Comparison of ENCODE assay signal across 2 cellular contexts in genomic region chr3:105827959-105828358, GRCh38.
A peak's percentile ranks its signal among the peaks of the same experiment; 100 is the strongest.
TF ChIP-seq lines count a peak whose summit lies in the region.

No MANE protein-coding gene starts in this region.

TF ChIP-seq in A549, 52 proteins besides CTCF, POLR2A, EP300 and RAD21 (continued from another document and continues in another):
- TF ChIP-seq, protein P1, sequence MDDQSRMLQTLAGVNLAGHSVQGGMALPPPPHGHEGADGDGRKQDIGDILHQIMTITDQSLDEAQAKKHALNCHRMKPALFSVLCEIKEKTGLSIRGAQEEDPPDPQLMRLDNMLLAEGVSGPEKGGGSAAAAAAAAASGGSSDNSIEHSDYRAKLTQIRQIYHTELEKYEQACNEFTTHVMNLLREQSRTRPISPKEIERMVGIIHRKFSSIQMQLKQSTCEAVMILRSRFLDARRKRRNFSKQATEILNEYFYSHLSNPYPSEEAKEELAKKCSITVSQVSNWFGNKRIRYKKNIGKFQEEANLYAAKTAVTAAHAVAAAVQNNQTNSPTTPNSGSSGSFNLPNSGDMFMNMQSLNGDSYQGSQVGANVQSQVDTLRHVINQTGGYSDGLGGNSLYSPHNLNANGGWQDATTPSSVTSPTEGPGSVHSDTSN (IDR thresholded peaks at IDR 0.05), result no peak
- TF ChIP-seq MAX (IDR thresholded peaks at IDR 0.05) (peak; percentile 92), CEBPB (IDR thresholded peaks at IDR 0.05) (no peak), RARB (CRISPR knock-in tag; IDR thresholded peaks at IDR 0.05) (no peak), E2F6 (IDR thresholded peaks at IDR 0.05; ENCODE audit: borderline replicate concordance, low read depth) (peak; percentile 61), EHF (CRISPR knock-in tag; IDR thresholded peaks at IDR 0.05) (no peak), RCOR1 (IDR thresholded peaks at IDR 0.05; ENCODE audit: low read depth, low read length) (no peak), PHF8 (IDR thresholded peaks at IDR 0.05; ENCODE audit: borderline replicate concordance, low read depth) (no peak), ZC3H11A (IDR thresholded peaks at IDR 0.05) (no peak), KDM1A (IDR thresholded peaks at IDR 0.05; ENCODE audit: low read depth) (no peak), NPAS2 (CRISPR knock-in tag; IDR thresholded peaks at IDR 0.05; ENCODE audit: borderline replicate concordance) (no peak), SMC3 (IDR thresholded peaks at IDR 0.05) (0 out of 3 replicates have a peak, but pooled peaks have one; percentile 16), JUN (IDR thresholded peaks at IDR 0.05) (no peak), FOSB (CRISPR knock-in tag; IDR thresholded peaks at IDR 0.05) (no peak), ZFP36 (IDR thresholded peaks at IDR 0.05; ENCODE audit: borderline replicate concordance, partially characterized antibody) (no peak), ESRRA (IDR thresholded peaks at IDR 0.05; ENCODE audit: borderline replicate concordance, low read length) (no peak), RFX5 (IDR thresholded peaks at IDR 0.05) (no peak), EHMT2 (IDR thresholded peaks at IDR 0.05; ENCODE audit: low read depth) (no peak), ZNF302 (CRISPR knock-in tag; IDR thresholded peaks at IDR 0.05) (no peak), HDAC2 (IDR thresholded peaks at IDR 0.05) (no peak), MYC (IDR thresholded peaks at IDR 0.05; ENCODE audit: borderline replicate concordance, low read length) (peak; percentile 66; the same call in 1 of the 2 replicates), CBX2 (IDR thresholded peaks at IDR 0.05; ENCODE audit: borderline replicate concordance, low read depth) (no peak), FOSL2 (IDR thresholded peaks at IDR 0.05) (peak; percentile 71), FOSL2 (CRISPR knock-in tag; IDR thresholded peaks at IDR 0.05) (peak; percentile 96), CHD2 (IDR thresholded peaks at IDR 0.05; ENCODE audit: low read length, partially characterized antibody) (no peak), BHLHE40 (IDR thresholded peaks at IDR 0.05; ENCODE audit: low read depth, low read length) (no peak), HOXB5 (CRISPR knock-in tag; IDR thresholded peaks at IDR 0.05) (no peak), ZSCAN20 (CRISPR knock-in tag; IDR thresholded peaks at IDR 0.05) (no peak)
- TF ChIP-seq, protein P2, sequence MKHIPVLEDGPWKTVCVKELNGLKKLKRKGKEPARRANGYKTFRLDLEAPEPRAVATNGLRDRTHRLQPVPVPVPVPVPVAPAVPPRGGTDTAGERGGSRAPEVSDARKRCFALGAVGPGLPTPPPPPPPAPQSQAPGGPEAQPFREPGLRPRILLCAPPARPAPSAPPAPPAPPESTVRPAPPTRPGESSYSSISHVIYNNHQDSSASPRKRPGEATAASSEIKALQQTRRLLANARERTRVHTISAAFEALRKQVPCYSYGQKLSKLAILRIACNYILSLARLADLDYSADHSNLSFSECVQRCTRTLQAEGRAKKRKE (CRISPR knock-in tag; IDR thresholded peaks at IDR 0.05; ENCODE audit: low read depth), result no peak
- TF ChIP-seq, protein P3, sequence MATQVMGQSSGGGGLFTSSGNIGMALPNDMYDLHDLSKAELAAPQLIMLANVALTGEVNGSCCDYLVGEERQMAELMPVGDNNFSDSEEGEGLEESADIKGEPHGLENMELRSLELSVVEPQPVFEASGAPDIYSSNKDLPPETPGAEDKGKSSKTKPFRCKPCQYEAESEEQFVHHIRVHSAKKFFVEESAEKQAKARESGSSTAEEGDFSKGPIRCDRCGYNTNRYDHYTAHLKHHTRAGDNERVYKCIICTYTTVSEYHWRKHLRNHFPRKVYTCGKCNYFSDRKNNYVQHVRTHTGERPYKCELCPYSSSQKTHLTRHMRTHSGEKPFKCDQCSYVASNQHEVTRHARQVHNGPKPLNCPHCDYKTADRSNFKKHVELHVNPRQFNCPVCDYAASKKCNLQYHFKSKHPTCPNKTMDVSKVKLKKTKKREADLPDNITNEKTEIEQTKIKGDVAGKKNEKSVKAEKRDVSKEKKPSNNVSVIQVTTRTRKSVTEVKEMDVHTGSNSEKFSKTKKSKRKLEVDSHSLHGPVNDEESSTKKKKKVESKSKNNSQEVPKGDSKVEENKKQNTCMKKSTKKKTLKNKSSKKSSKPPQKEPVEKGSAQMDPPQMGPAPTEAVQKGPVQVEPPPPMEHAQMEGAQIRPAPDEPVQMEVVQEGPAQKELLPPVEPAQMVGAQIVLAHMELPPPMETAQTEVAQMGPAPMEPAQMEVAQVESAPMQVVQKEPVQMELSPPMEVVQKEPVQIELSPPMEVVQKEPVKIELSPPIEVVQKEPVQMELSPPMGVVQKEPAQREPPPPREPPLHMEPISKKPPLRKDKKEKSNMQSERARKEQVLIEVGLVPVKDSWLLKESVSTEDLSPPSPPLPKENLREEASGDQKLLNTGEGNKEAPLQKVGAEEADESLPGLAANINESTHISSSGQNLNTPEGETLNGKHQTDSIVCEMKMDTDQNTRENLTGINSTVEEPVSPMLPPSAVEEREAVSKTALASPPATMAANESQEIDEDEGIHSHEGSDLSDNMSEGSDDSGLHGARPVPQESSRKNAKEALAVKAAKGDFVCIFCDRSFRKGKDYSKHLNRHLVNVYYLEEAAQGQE (IDR thresholded peaks at IDR 0.05), result no peak
- TF ChIP-seq, protein P4, sequence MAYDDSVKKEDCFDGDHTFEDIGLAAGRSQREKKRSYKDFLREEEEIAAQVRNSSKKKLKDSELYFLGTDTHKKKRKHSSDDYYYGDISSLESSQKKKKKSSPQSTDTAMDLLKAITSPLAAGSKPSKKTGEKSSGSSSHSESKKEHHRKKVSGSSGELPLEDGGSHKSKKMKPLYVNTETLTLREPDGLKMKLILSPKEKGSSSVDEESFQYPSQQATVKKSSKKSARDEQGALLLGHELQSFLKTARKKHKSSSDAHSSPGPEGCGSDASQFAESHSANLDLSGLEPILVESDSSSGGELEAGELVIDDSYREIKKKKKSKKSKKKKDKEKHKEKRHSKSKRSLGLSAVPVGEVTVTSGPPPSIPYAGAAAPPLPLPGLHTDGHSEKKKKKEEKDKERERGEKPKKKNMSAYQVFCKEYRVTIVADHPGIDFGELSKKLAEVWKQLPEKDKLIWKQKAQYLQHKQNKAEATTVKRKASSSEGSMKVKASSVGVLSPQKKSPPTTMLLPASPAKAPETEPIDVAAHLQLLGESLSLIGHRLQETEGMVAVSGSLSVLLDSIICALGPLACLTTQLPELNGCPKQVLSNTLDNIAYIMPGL (CRISPR knock-in tag; IDR thresholded peaks at IDR 0.05; ENCODE audit: borderline replicate concordance), result no peak

TF ChIP-seq in HCT116, 20 proteins besides CTCF, POLR2A, EP300 and RAD21 (continued from another document):
- TF ChIP-seq, protein P3 (IDR thresholded peaks at IDR 0.05; ENCODE audit: low read depth), result no peak
- peak; percentile 72; the same call in 1 of the 2 replicates for TF ChIP-seq JUND (IDR thresholded peaks at IDR 0.05)
- TF ChIP-seq, protein P5, sequence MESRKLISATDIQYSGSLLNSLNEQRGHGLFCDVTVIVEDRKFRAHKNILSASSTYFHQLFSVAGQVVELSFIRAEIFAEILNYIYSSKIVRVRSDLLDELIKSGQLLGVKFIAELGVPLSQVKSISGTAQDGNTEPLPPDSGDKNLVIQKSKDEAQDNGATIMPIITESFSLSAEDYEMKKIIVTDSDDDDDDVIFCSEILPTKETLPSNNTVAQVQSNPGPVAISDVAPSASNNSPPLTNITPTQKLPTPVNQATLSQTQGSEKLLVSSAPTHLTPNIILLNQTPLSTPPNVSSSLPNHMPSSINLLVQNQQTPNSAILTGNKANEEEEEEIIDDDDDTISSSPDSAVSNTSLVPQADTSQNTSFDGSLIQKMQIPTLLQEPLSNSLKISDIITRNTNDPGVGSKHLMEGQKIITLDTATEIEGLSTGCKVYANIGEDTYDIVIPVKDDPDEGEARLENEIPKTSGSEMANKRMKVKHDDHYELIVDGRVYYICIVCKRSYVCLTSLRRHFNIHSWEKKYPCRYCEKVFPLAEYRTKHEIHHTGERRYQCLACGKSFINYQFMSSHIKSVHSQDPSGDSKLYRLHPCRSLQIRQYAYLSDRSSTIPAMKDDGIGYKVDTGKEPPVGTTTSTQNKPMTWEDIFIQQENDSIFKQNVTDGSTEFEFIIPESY (IDR thresholded peaks at IDR 0.05; ENCODE audit: extremely low read depth, insufficient replicate concordance, low read length), result no peak
- TF ChIP-seq ZNF274 (IDR thresholded peaks at IDR 0.05; ENCODE audit: low read depth, low read length), result no peak
- 0 out of 2 replicates have a peak, but pooled peaks have one; percentile 19 for TF ChIP-seq SIN3A (IDR thresholded peaks at IDR 0.05; ENCODE audit: low read depth)
- TF ChIP-seq SRF (IDR thresholded peaks at IDR 0.05; ENCODE audit: low read depth), result peak; percentile 89
- TF ChIP-seq EZH2phosphoT487 (IDR thresholded peaks at IDR 0.05; ENCODE audit: borderline replicate concordance), result no peak
- no peak for TF ChIP-seq CEBPB (IDR thresholded peaks at IDR 0.05; ENCODE audit: low read depth)
- TF ChIP-seq SP1 (IDR thresholded peaks at IDR 0.05; ENCODE audit: low read depth), result 0 out of 2 replicates have a peak, but pooled peaks have one; percentile 31
- TF ChIP-seq CBX3 (IDR thresholded peaks at IDR 0.05; ENCODE audit: low read depth), result peak; percentile 86
- TF ChIP-seq FOSL1 (IDR thresholded peaks at IDR 0.05; ENCODE audit: low read depth), result peak; percentile 75
- TF ChIP-seq TCF7L2 (IDR thresholded peaks at IDR 0.05; ENCODE audit: borderline replicate concordance, extremely low read depth, insufficient read depth, insufficient read length), result no peak
- no peak for TF ChIP-seq POLR2AphosphoS5 (IDR thresholded peaks at IDR 0.05; ENCODE audit: low read depth, low read length)
